ENCODE assay signal across 15 cellular contexts in the genomic region with DNA sequence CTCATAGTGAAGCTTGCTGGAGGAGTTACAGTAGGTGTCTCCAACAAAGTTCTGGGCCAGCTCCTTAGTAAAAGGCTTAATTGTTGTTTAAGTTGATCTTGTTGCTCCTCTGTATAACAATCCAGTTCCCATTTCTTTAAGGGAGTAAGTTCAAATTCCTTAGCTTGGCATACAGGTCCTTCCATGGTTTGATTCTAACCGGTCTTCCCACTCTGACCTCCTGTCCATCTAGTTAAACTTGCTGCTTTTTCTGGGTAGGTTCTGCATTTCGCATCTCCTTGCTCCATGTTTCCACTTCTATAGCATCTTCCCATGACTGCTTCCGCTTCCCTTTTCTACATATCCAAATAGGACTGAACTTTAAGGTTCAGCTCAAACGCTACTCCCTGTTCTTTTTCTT.
DNase-seq lines count a peak whose midpoint lies in the region; ATAC-seq and TF ChIP-seq lines count a peak whose summit lies in the region.
"Had no signal": no experiment of that assay in that cellular context is flagged by ENCODE, and none has a peak within 500 bp of the region (broad histone marks: within the 10 kb centered on the region; RNA-seq: fewer than 3 reads in every experiment).

No MANE protein-coding gene starts in this region.

- H3K4me2 ChIP-seq in hepatocyte, result no peak overlapping the region
- H3K4me2 ChIP-seq: BLaER1 had no signal

- POLR2A ChIA-PET in Panc1 (lab: Charles Lee), result no interaction called here

- intact Hi-C loops in left ventricle myocardium inferior (cut with micrococcal nuclease) (no loop called here), left ventricle myocardium superior (cut with micrococcal nuclease) (loop anchor here (5.0 kb wide), 1 partner anchor 148 kb away; no protein-coding TSS in a partner anchor), Panc1 (cut with micrococcal nuclease; ENCODE audit: unreplicated experiment) (loop anchor here (2.0 kb wide), 1 partner anchor 95 kb away; the partner anchor contains the start of gene ARHGAP26)

- H2AFZ ChIP-seq in hepatocyte, result no peak overlapping the region

- ATAC-seq in left ventricle myocardium superior (no peak), Panc1 (no peak), GM21515 (IDR thresholded peaks at IDR 0.05; ENCODE audit: unreplicated experiment) (no peak)
- no peak for ATAC-seq in stimulated activated naive CD8-positive, alpha-beta T cell treated with anti-CD3 and anti-CD28 coated beads, Interleukin-15, Interleukin-2, amounts not matched to agents 100 U/mL and 50 U/mL, for 24 hours
- ATAC-seq: HCT116, HepG2 had no signal

- peaks cover 65% of the 10 kb centered on the region for H3K79me2 ChIP-seq in hepatocyte

- H3K27ac ChIP-seq in left ventricle myocardium inferior (replicated peaks), result peak overlapping the region; percentile 68
- H3K27ac ChIP-seq in Panc1 (ENCODE audit: low read length), result peak overlapping the region; percentile 13
- H3K27ac ChIP-seq in hepatocyte, result peak overlapping the region; percentile 80
- H3K27ac ChIP-seq: BLaER1 had no signal

- DNase-seq in left ventricle myocardium inferior, result no peak
- DNase-seq in left ventricle myocardium superior, result no peak
- no peak for DNase-seq in Panc1 (ENCODE audit: low read depth, low spot score)
- DNase-seq in hepatocyte (ENCODE audit: low spot score), result no peak
- DNase-seq in NCI-H2227 (lab: John Stamatoyannopoulos, UW; ENCODE audit: unreplicated experiment), result no peak
- DNase-seq in superior temporal gyrus (ENCODE audit: extremely low spot score), result no peak
- no peak for DNase-seq in stimulated activated naive CD8-positive, alpha-beta T cell treated with anti-CD3 and anti-CD28 coated beads, Interleukin-15, Interleukin-2, amounts not matched to agents 100 U/mL and 50 U/mL, for 24 hours
- DNase-seq: 8988T; CD4-positive, alpha-beta memory T cell; HFFc6; KBM-7 had no signal

- CTCF ChIA-PET in Panc1 (lab: Charles Lee), result interaction anchor here (0.7 to 1.1 kb wide), 3 partner anchors 20 to 163 kb away, joined by 3 to 7 read pairs (median 3); no protein-coding TSS in a partner anchor

- no TSS peak for BruUV-seq in Panc1 (replicated peaks; lab: Mats Ljungman, UMichigan)

- 90% methylated on average over 4 of the region's 4 CpGs for WGBS in hepatocyte (ENCODE audit: low lambda C conversion rate, missing lambda C conversion rate)

- H4K20me1 ChIP-seq in hepatocyte (ENCODE audit: insufficient read depth, poor library complexity, severe bottlenecking), result no peaks in the 10 kb centered on the region

- H3K36me3 ChIP-seq in left ventricle myocardium inferior (no peaks in the 10 kb centered on the region), Panc1 (ENCODE audit: control insufficient read depth, insufficient read depth, low read length) (no peaks in the 10 kb centered on the region), hepatocyte (replicated peaks; ENCODE audit: insufficient read depth, low read depth) (no peaks in the 10 kb centered on the region)
- H3K36me3 ChIP-seq: BLaER1 had no signal

- H3K9me3 ChIP-seq in left ventricle myocardium inferior (replicated peaks), result no peaks in the 10 kb centered on the region
- H3K9me3 ChIP-seq in Panc1 (ENCODE audit: control insufficient read depth, insufficient read depth, low read depth, low read length), result no peaks in the 10 kb centered on the region
- no peaks in the 10 kb centered on the region for H3K9me3 ChIP-seq in hepatocyte (ENCODE audit: low read depth)
- H3K9me3 ChIP-seq: BLaER1 had no signal

- H3K4me1 ChIP-seq in left ventricle myocardium inferior (peaks cover 99% of the 10 kb centered on the region), Panc1 (ENCODE audit: control insufficient read depth, insufficient read depth, low read length) (peaks cover 79% of the 10 kb centered on the region), hepatocyte (ENCODE audit: insufficient read depth) (peaks cover 38% of the 10 kb centered on the region)

- in situ Hi-C loops in Panc1 (cut with HindIII; ENCODE audit: low pct_unique_long_range_greater_than_20kb, low sequenced_read_pairs), result no loop called here

- H3K4me3 ChIP-seq in left ventricle myocardium inferior (no peak overlapping the region), Panc1 (ENCODE audit: low read depth in 2 of 2, low read length in 2 of 2) (no peak overlapping the region), hepatocyte (no peak overlapping the region)
- H3K4me3 ChIP-seq: BLaER1 had no signal

- no peaks in the 10 kb centered on the region for H3K9me2 ChIP-seq in hepatocyte (replicated peaks; ENCODE audit: insufficient read depth)

- H3K27me3 ChIP-seq in left ventricle myocardium inferior (ENCODE audit: low read depth) (no peaks in the 10 kb centered on the region), Panc1 (ENCODE audit: control insufficient read depth, insufficient read depth, low read length) (no peaks in the 10 kb centered on the region), hepatocyte (no peaks in the 10 kb centered on the region)
- H3K27me3 ChIP-seq: BLaER1 had no signal

- no peak for TF ChIP-seq CTCF in left ventricle myocardium inferior (IDR thresholded peaks at IDR 0.05; ENCODE audit: borderline replicate concordance)
- no peak for TF ChIP-seq CTCF in Panc1 (IDR thresholded peaks at IDR 0.05)
- no peak for TF ChIP-seq CTCF in hepatocyte (IDR thresholded peaks at IDR 0.05; ENCODE audit: poor library complexity)

Comparison
In these comparisons a context has a peak if more than half of its experiments do, and no peak if none do; other contexts are left out.
1. H3K27ac ChIP-seq: peak in every context shown above with its lines; median percentile 80 in hepatocyte; 68 in left ventricle myocardium inferior; 13 in Panc1.